8 cellular contexts compared by ENCODE assay signal in genomic region chr2:174771631-174772491, GRCh38. TPM values are rescaled to one million over a fixed set of nuclear protein-coding genes. Genes with fewer than 3 reads are reported as not detected.
A peak's percentile ranks its signal among the peaks of the same experiment; 100 is the strongest.
DNase-seq lines count a peak whose midpoint lies in the region; ATAC-seq and TF ChIP-seq lines count a peak whose summit lies in the region.

No MANE protein-coding gene starts in this region.

- ATAC-seq in GM21447 (IDR thresholded peaks at IDR 0.05; ENCODE audit: unreplicated experiment) (peak; percentile 72), RWPE2 (ENCODE audit: low read depth) (peak; percentile 97)

- H3K27ac ChIP-seq in Karpas-422 (ENCODE audit: low read length) (no peak overlapping the region), RWPE2 (ENCODE audit: poor library complexity, severe bottlenecking) (no peak overlapping the region), breast epithelium (peak overlapping the region in 1 of 2 donors; percentile 54), skin epidermis (peak overlapping the region in 14 of 21 experiments; percentile 7 to 74 (median 40))

- H3K9me3 ChIP-seq in Karpas-422 (ENCODE audit: low read length): no peaks in the 10 kb centered on the region
- no peaks in the 10 kb centered on the region for H3K9me3 ChIP-seq in RWPE2 (ENCODE audit: severe bottlenecking)
- H3K9me3 ChIP-seq in breast epithelium: no peaks in the 10 kb centered on the region

- no peaks in the 10 kb centered on the region for H3K9me2 ChIP-seq in Karpas-422 (replicated peaks; ENCODE audit: insufficient read depth, low read length)

- no peaks in the 10 kb centered on the region for H3K36me3 ChIP-seq in Karpas-422 (ENCODE audit: insufficient read depth, low read length)
- no peaks in the 10 kb centered on the region for H3K36me3 ChIP-seq in RWPE2 (ENCODE audit: low read depth)
- H3K36me3 ChIP-seq in breast epithelium: no peaks in the 10 kb centered on the region

- no peak overlapping the region for H3K4me2 ChIP-seq in Karpas-422 (ENCODE audit: low read depth, low read length, poor library complexity, severe bottlenecking)

- H3K9ac ChIP-seq in Karpas-422 (ENCODE audit: low read length): no peak overlapping the region

- no peaks in the 10 kb centered on the region for H4K20me1 ChIP-seq in Karpas-422 (ENCODE audit: insufficient read depth, low read depth, low read length)

- TF ChIP-seq POLR2A in breast epithelium (IDR thresholded peaks at IDR 0.05): no peak

- no peaks in the 10 kb centered on the region for H3K79me2 ChIP-seq in Karpas-422 (ENCODE audit: low read length)

- no peak overlapping the region for H3K4me3 ChIP-seq in Karpas-422 (ENCODE audit: low read length)
- H3K4me3 ChIP-seq in RWPE2 (ENCODE audit: severe bottlenecking): no peak overlapping the region
- peak overlapping the region in 1 of 3 donors; percentile 46 for H3K4me3 ChIP-seq in breast epithelium
- H3K4me3 ChIP-seq in skin epidermis: no peak overlapping the region

- H3K27me3 ChIP-seq in Karpas-422 (ENCODE audit: low read length) (no peaks in the 10 kb centered on the region), RWPE2 (ENCODE audit: insufficient read depth, poor library complexity, severe bottlenecking) (no peaks in the 10 kb centered on the region), breast epithelium (no peaks in the 10 kb centered on the region)

- no peak overlapping the region for H2AFZ ChIP-seq in Karpas-422 (ENCODE audit: low read length)

- peak; percentile 73 for DNase-seq in D341Med (ENCODE audit: low spot score)
- peak; percentile 63 for DNase-seq in Karpas-422
- peak; percentile 74 for DNase-seq in RWPE2 (ENCODE audit: low spot score)
- peak in 1 of 2 donors; percentile 51 for DNase-seq in breast epithelium (ENCODE audit: low spot score in 2 of 2)
- DNase-seq in iPS-NIHi11 (ENCODE audit: low spot score): peak; percentile 84
- no peak for DNase-seq in KG1 (lab: John Stamatoyannopoulos, UW)

- H3K4me1 ChIP-seq in Karpas-422 (ENCODE audit: low read length) (peaks cover 7% of the 10 kb centered on the region), RWPE2 (ENCODE audit: insufficient read depth, poor library complexity, severe bottlenecking) (no peaks in the 10 kb centered on the region), breast epithelium (no peaks in the 10 kb centered on the region)

- intact Hi-C loops in breast epithelium (cut with DNase I; ENCODE audit: low total_unique reads): no loop called here

- peak; percentile 89 for TF ChIP-seq CTCF in RWPE2 (IDR thresholded peaks at IDR 0.05; ENCODE audit: poor library complexity, severe bottlenecking)
- TF ChIP-seq CTCF in breast epithelium (IDR thresholded peaks at IDR 0.05): peak; percentile 59 to 78 (median 72)

RNA-seq across cellular contexts. Expression of gene CHRNA1, which starts 7.6 kb away (rescaled TPM):
- not detected in 2 replicates for total RNA-seq in Karpas-422 (2014; rRNA removed; shearing (Covaris generic); ENCODE audit: low replicate concordance)
- total RNA-seq in breast epithelium: 1 to 10 TPM in 1 of 3 donors, not detected in 2; 8.2 TPM

Comparison
In these comparisons a context has a peak if more than half of its experiments do, and no peak if none do; other contexts are left out.
1. H3K27ac ChIP-seq: peak in skin epidermis (14 of 21); none in Karpas-422 (single experiment) and RWPE2 (single experiment).